Comparison of ENCODE assay signal across 1 cellular context in the genomic region with DNA sequence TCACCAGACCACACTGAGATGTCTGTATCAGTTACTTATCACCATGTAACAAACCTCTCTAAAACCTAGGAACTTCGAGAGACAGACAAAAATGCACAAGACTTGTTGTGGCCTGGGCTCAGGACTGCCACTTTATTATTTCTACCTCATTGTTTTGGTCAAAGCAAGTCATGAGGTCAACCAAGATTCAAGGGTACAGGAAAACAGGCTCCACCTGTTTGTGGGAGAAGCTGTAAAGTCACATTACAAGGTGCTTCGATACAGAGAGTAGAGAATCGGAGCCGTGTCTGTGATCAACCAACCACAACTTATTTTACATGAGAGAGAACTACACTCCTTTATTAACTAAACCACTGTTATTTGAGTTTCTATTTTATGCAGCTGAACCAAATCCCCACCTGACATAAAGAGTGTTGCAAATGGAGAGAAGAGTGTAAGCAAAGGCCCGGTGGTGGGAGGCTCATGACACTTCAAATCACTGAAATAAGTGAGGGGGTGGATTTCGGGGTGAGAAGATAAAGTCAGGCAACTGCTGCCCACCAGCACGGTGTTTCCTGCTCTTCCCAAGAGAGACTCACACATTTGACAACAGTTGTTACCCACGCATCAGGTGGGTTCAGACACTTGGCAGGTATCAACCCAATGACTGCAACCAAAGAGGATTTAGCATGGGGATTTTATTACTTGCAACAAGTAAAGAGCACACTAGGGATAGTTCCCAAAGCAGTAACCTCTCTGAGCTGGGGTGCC.
TF ChIP-seq lines count a peak whose summit lies in the region.

No MANE protein-coding gene starts in this region.

TF ChIP-seq in HEK293, 187 proteins besides CTCF, POLR2A, EP300 and RAD21:
- no peak for TF ChIP-seq ZBTB20 (tag by site-specific recombination; IDR thresholded peaks at IDR 0.05)
- no peak for TF ChIP-seq TRIM28 (IDR thresholded peaks at IDR 0.05; ENCODE audit: borderline replicate concordance, low read length)
- peak; percentile 37; the same call in 1 of the 2 replicates for TF ChIP-seq EGR2 (tag by site-specific recombination; IDR thresholded peaks at IDR 0.05; ENCODE audit: low read depth)
- no peak for TF ChIP-seq ZNF768 (tag by site-specific recombination; IDR thresholded peaks at IDR 0.05)
